Comparison of ENCODE assay signal across 10 cellular contexts in the genomic region with DNA sequence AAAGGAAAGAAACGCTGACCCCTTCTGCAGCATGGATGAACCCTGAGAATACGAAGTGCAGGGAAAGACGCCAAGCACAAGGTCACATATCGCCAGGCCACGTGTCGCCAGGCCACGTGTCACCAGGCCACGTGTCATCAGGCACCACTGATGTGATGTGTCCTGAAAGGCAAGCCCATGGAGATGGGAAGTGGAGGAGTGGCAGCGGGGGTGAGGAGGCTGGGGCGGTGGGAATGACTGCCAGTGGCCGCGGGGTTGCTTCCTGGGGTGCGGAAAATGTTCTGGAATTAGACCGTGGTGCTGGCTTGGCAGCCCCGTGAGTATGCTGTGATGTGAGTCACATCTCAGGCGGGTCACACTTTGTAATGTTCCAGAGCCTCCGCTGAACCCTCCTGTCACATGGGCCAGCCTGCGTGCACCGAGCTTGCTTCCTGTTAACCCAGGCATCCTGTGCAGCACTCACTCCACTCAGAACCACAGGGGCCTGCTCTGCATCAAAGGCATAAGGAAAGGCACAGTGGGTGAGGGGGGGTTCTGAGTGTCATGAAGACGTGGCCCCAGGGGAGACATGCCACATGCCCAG. TPM values are rescaled to one million over a fixed set of nuclear protein-coding genes. Genes with fewer than 3 reads are reported as not detected.
DNase-seq lines count a peak whose midpoint lies in the region; ATAC-seq and TF ChIP-seq lines count a peak whose summit lies in the region.
"Had no signal": no experiment of that assay in that cellular context is flagged by ENCODE, and none has a peak within 500 bp of the region (broad histone marks: within the 10 kb centered on the region; RNA-seq: fewer than 3 reads in every experiment).

No MANE protein-coding gene starts in this region.

- H3K4me3 ChIP-seq in effector memory CD4-positive, alpha-beta T cell (ENCODE audit: insufficient read depth, low read depth, low read length, poor library complexity, severe bottlenecking): no peak overlapping the region
- H3K4me3 ChIP-seq: adrenal gland had no signal

- no peak for DNase-seq in T-helper 17 cell
- peak in 1 of 2 donors; percentile 47 for DNase-seq in activated naive CD4-positive, alpha-beta T cell treated with anti-CD3 and anti-CD28 coated beads, Interleukin-2, amount 50 U/mL, for 72 hours (ENCODE audit: low spot score in 2 of 2)
- peak; percentile 31 for DNase-seq in iPS-NIHi11 (ENCODE audit: low spot score)
- DNase-seq in stimulated activated CD8-positive, alpha-beta memory T cell treated with anti-CD3 and anti-CD28 coated beads, Interleukin-12 subunit alpha, Interleukin-12 subunit beta, amount 100 ng/mL, for 4 hours (ENCODE audit: low read depth): peak; percentile 12
- DNase-seq in HFFc6: no peak
- no peak for DNase-seq in effector memory CD4-positive, alpha-beta T cell
- DNase-seq in NCI-H2107 treated with DMSO at 0.1 percent for 48 hours (lab: John Stamatoyannopoulos, UW; ENCODE audit: unreplicated experiment): no peak
- DNase-seq: Kasumi-1 had no signal

- H3K4me1 ChIP-seq in effector memory CD4-positive, alpha-beta T cell (ENCODE audit: control insufficient read depth, insufficient read depth, low read length, poor library complexity, severe bottlenecking): no peaks in the 10 kb centered on the region
- H3K4me1 ChIP-seq: adrenal gland had no signal

- H3K4me1 Mint-ChIP-seq in T-helper 17 cell: peaks cover 12% of the 10 kb centered on the region
- no peaks in the 10 kb centered on the region for H3K4me1 Mint-ChIP-seq in HFFc6 (ENCODE audit: low read depth)

- H3K36me3 Mint-ChIP-seq in T-helper 17 cell (ENCODE audit: low read depth) (peaks cover 10% of the 10 kb centered on the region), HFFc6 (ENCODE audit: low read depth) (peaks cover 66% of the 10 kb centered on the region)
- peaks cover 6 to 41% of the 10 kb centered on the region in 2 donors for H3K36me3 Mint-ChIP-seq in activated naive CD4-positive, alpha-beta T cell treated with anti-CD3 and anti-CD28 coated beads, Interleukin-2, amount 50 U/mL, for 72 hours

- no peaks in the 10 kb centered on the region for H3K9me3 ChIP-seq in T-helper 17 cell (ENCODE audit: control insufficient read depth, low read length, poor library complexity, severe bottlenecking)
- H3K9me3 ChIP-seq in effector memory CD4-positive, alpha-beta T cell (ENCODE audit: control insufficient read depth, low read length): no peaks in the 10 kb centered on the region
- H3K9me3 ChIP-seq: adrenal gland had no signal

- H3K27ac ChIP-seq in effector memory CD4-positive, alpha-beta T cell (ENCODE audit: insufficient read depth, low read length, poor library complexity, severe bottlenecking): no peak overlapping the region
- H3K27ac ChIP-seq: adrenal gland had no signal

- H3K27me3 ChIP-seq in effector memory CD4-positive, alpha-beta T cell (replicated peaks; ENCODE audit: control insufficient read depth, insufficient read depth, low read length, poor library complexity, severe bottlenecking): no peaks in the 10 kb centered on the region
- H3K27me3 ChIP-seq: adrenal gland had no signal

- H3K36me3 ChIP-seq in effector memory CD4-positive, alpha-beta T cell (ENCODE audit: control insufficient read depth, insufficient read depth, low read length): peaks cover 4% of the 10 kb centered on the region

- no peak overlapping the region for H3K27ac Mint-ChIP-seq in T-helper 17 cell
- H3K27ac Mint-ChIP-seq in activated naive CD4-positive, alpha-beta T cell treated with anti-CD3 and anti-CD28 coated beads, Interleukin-2, amount 50 U/mL, for 72 hours: no peak overlapping the region
- H3K27ac Mint-ChIP-seq in HFFc6: no peak overlapping the region

- ATAC-seq in T-helper 17 cell (peak; percentile 22), GM21423 (IDR thresholded peaks at IDR 0.05; ENCODE audit: unreplicated experiment) (no peak)
- ATAC-seq in activated naive CD4-positive, alpha-beta T cell treated with anti-CD3 and anti-CD28 coated beads, Interleukin-2, amount 50 U/mL, for 72 hours: peak; percentile 83 to 89

- H3K9me3 Mint-ChIP-seq in activated naive CD4-positive, alpha-beta T cell treated with anti-CD3 and anti-CD28 coated beads, Interleukin-2, amount 50 U/mL, for 72 hours: no peaks in the 10 kb centered on the region
- H3K9me3 Mint-ChIP-seq in HFFc6: peaks cover 21% of the 10 kb centered on the region; the same call in 1 of the 2 replicates

- TF ChIP-seq CTCF in HFFc6 (IDR thresholded peaks at IDR 0.05): no peak

- H3K4me3 Mint-ChIP-seq in T-helper 17 cell (no peak overlapping the region), HFFc6 (no peak overlapping the region)

- H3K27me3 Mint-ChIP-seq in T-helper 17 cell (no peaks in the 10 kb centered on the region), HFFc6 (ENCODE audit: insufficient read depth) (no peaks in the 10 kb centered on the region; the same call in 1 of the 2 replicates)

RNA-seq across cellular contexts. Expression of a gene that starts 39.0 kb away (rescaled TPM):
- total RNA-seq in T-helper 17 cell: 10 to 100 TPM; 43.6 to 56.9 TPM
- 10 to 100 TPM; 15.6 to 40.0 TPM for total RNA-seq in activated naive CD4-positive, alpha-beta T cell treated with anti-CD3 and anti-CD28 coated beads, Interleukin-2, amount 50 U/mL, for 72 hours
- 10 to 100 TPM; 26.6 to 41.2 (median 29.9) TPM for total RNA-seq in HFFc6 (2021; fragmentation: NEBNext Ultra II Directional; extraction: Animal tissue kit (Norgen Biotek cat#: 25700))

RNA-seq across cellular contexts. Expression of a gene that starts 51.9 kb away (rescaled TPM):
- total RNA-seq in T-helper 17 cell: 10 to 100 TPM; 17.9 to 21.5 TPM
- 10 to 100 TPM in 1 of 2 donors, 1 to 10 TPM in 1; 5.9 to 21.6 TPM for total RNA-seq in activated naive CD4-positive, alpha-beta T cell treated with anti-CD3 and anti-CD28 coated beads, Interleukin-2, amount 50 U/mL, for 72 hours
- total RNA-seq in HFFc6 (2021; fragmentation: NEBNext Ultra II Directional; extraction: Animal tissue kit (Norgen Biotek cat#: 25700)): 10 to 100 TPM; 20.7 to 25.6 (median 21.6) TPM

Comparison
In these comparisons a context has a peak if more than half of its experiments do, and no peak if none do; other contexts are left out.
1. DNase-seq: peak in iPS-NIHi11 (single experiment) and stimulated activated CD8-positive, alpha-beta memory T cell treated with anti-CD3 and anti-CD28 coated beads, Interleukin-12 subunit alpha, Interleukin-12 subunit beta, amount 100 ng/mL, for 4 hours (single experiment); none in T-helper 17 cell (0 of 3), HFFc6 (single experiment), effector memory CD4-positive, alpha-beta T cell (0 of 3) and NCI-H2107 treated with DMSO at 0.1 percent for 48 hours (single experiment).